Comparison of ENCODE assay signal across 1 cellular context in genomic region chr20:37178839-37179670, GRCh38.
TF ChIP-seq lines count a peak whose summit lies in the region.

Gene MROH8, minus strand, starts transcription at chr20:37179548.
Gene RPN2, plus strand, starts transcription at chr20:37179330. Its CDS starts 27 bp downstream, at chr20:37179357.

TF ChIP-seq in H1, 55 proteins besides CTCF, POLR2A, EP300 and RAD21:
- no peak for TF ChIP-seq KDM5A (IDR thresholded peaks at IDR 0.05; ENCODE audit: low read length)
- TF ChIP-seq JUND (IDR thresholded peaks at IDR 0.05; ENCODE audit: low read length) = peak; percentile 91
- TF ChIP-seq POLR2AphosphoS5 (IDR thresholded peaks at IDR 0.05; ENCODE audit: low read depth, low read length) = peak; percentile 17
- peak; percentile 68 for TF ChIP-seq TAF1 (IDR thresholded peaks at IDR 0.05; ENCODE audit: low read depth, low read length)
- TF ChIP-seq SRF (IDR thresholded peaks at IDR 0.05; ENCODE audit: low read depth, low read length) = no peak
- TF ChIP-seq CREB1 (IDR thresholded peaks at IDR 0.05) = peak; percentile 55; the same call in 1 of the 2 replicates
- TF ChIP-seq PHF8 (conservative IDR thresholded peaks at IDR 0.05; ENCODE audit: low read depth, low read length) = peak; percentile 91
- TF ChIP-seq, protein P1, sequence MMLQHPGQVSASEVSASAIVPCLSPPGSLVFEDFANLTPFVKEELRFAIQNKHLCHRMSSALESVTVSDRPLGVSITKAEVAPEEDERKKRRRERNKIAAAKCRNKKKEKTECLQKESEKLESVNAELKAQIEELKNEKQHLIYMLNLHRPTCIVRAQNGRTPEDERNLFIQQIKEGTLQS (IDR thresholded peaks at IDR 0.05; ENCODE audit: insufficient read depth, low read depth, low read length) = 0 out of 2 replicates have a peak, but pooled peaks have one; percentile 1
- TF ChIP-seq ATF2 (IDR thresholded peaks at IDR 0.05; ENCODE audit: low read length) = no peak; the same call in 1 of the 2 replicates
- TF ChIP-seq NRF1 (IDR thresholded peaks at IDR 0.05; ENCODE audit: low read depth, low read length) = no peak
- TF ChIP-seq RXRA (IDR thresholded peaks at IDR 0.05; ENCODE audit: insufficient read depth, low read depth, low read length) = no peak
- peak; percentile 84 for TF ChIP-seq CHD2 (IDR thresholded peaks at IDR 0.05; ENCODE audit: low read length)
- peak; percentile 66 for TF ChIP-seq KDM4A (IDR thresholded peaks at IDR 0.05; ENCODE audit: low read depth, low read length, severe bottlenecking)
- peak; percentile 70 for TF ChIP-seq SP2 (IDR thresholded peaks at IDR 0.05; ENCODE audit: low read length)
- TF ChIP-seq SIRT6 (IDR thresholded peaks at IDR 0.05; ENCODE audit: low read length) = no peak
- TF ChIP-seq HDAC2 (IDR thresholded peaks at IDR 0.05; ENCODE audit: borderline replicate concordance in 1 of 2, low read depth in 2 of 2, low read length in 2 of 2) = 0 out of 4 replicates have a peak, but pooled peaks of 1 of the 2 experiments have one; percentile 15
- no peak for TF ChIP-seq GABPA (IDR thresholded peaks at IDR 0.05; ENCODE audit: borderline replicate concordance, insufficient read depth, low read length)
- no peak for TF ChIP-seq CBX5 (IDR thresholded peaks at IDR 0.05; ENCODE audit: low read depth, low read length)
- TF ChIP-seq ASH2L (IDR thresholded peaks at IDR 0.05; ENCODE audit: low read length) = peak; percentile 28
- TF ChIP-seq RNF2 (IDR thresholded peaks at IDR 0.05; ENCODE audit: borderline replicate concordance, low read depth, low read length, missing control alignments, poor library complexity, severe bottlenecking) = no peak
- peak; percentile 96 for TF ChIP-seq SP1 (IDR thresholded peaks at IDR 0.05; ENCODE audit: low read depth, low read length)
- TF ChIP-seq BACH1 (IDR thresholded peaks at IDR 0.05; ENCODE audit: low read length) = peak; percentile 43; the same call in 1 of the 2 replicates
- TF ChIP-seq, protein P2, sequence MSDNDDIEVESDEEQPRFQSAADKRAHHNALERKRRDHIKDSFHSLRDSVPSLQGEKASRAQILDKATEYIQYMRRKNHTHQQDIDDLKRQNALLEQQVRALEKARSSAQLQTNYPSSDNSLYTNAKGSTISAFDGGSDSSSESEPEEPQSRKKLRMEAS (IDR thresholded peaks at IDR 0.05) = peak; percentile 32
- peak; percentile 90 for TF ChIP-seq CHD1 (IDR thresholded peaks at IDR 0.05; ENCODE audit: low read depth, low read length)
- no peak for TF ChIP-seq FOSL1 (IDR thresholded peaks at IDR 0.05; ENCODE audit: insufficient read depth, low read depth, low read length)
- peak; percentile 83; the same call in 1 of the 2 replicates for TF ChIP-seq RBBP5 (IDR thresholded peaks at IDR 0.05; ENCODE audit: borderline replicate concordance, low read depth, low read length)
- TF ChIP-seq TCF12 (IDR thresholded peaks at IDR 0.05; ENCODE audit: low read depth, low read length) = no peak
- peak; percentile 77; the same call in 1 of the 2 replicates for TF ChIP-seq YY1 (IDR thresholded peaks at IDR 0.05; ENCODE audit: low read depth, low read length)
- TF ChIP-seq HDAC6 (IDR thresholded peaks at IDR 0.05; ENCODE audit: low read depth, low read length) = no peak
- TF ChIP-seq BCL11A (IDR thresholded peaks at IDR 0.05; ENCODE audit: low read depth in 2 of 2, low read length in 2 of 2) = no peak
- no peak for TF ChIP-seq CBX8 (IDR thresholded peaks at IDR 0.05; ENCODE audit: borderline replicate concordance, low read depth, low read length)
- peak; percentile 51 for TF ChIP-seq TAF7 (optimal IDR thresholded peaks at IDR 0.05; ENCODE audit: borderline replicate concordance, low read depth, low read length)
- peak; percentile 4 to 62; a peak in 1 of 4 replicates for TF ChIP-seq SIN3A (conservative IDR thresholded peaks at IDR 0.05 in 1 of 2, IDR thresholded peaks at IDR 0.05 in 1 of 2; ENCODE audit: low read depth in 1 of 2, low read length in 2 of 2)
- TF ChIP-seq CHD7 (IDR thresholded peaks at IDR 0.05; ENCODE audit: insufficient replicate concordance, low read length) = no peak
- 0 out of 2 replicates have a peak, but pooled peaks have one; percentile 31 for TF ChIP-seq E2F6 (IDR thresholded peaks at IDR 0.05)
- TF ChIP-seq TBP (IDR thresholded peaks at IDR 0.05; ENCODE audit: low read depth, low read length) = peak; percentile 75; the same call in 1 of the 2 replicates
- TF ChIP-seq NANOG (IDR thresholded peaks at IDR 0.05; ENCODE audit: insufficient read depth, low read depth, low read length, poor library complexity, severe bottlenecking) = no peak
- peak; percentile 31; the same call in 1 of the 2 replicates for TF ChIP-seq SIX5 (IDR thresholded peaks at IDR 0.05; ENCODE audit: low read depth, low read length)
